ENCODE assay signal across 30 cellular contexts in the genomic region with DNA sequence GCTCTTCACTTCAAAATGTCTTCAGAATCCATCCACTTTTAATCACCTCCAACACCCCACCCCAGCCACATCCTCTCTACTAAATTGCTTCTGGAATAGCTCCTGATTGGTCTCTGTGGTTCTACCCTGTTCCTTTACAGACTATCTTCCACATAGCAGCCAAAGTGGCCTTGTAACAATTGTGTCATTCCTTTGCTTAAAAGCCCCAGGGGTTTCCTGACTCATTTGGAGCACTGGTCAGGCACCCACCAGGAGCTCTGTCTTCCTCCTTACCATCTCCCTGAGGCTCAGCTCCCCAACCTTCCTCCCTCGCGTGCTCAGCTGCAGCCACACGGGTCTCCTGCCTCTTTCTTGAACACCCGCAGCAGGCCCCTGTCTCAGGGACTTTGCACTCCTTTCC.
DNase-seq lines count a peak whose midpoint lies in the region; ATAC-seq and TF ChIP-seq lines count a peak whose summit lies in the region.
"Had no signal": no experiment of that assay in that cellular context is flagged by ENCODE, and none has a peak within 500 bp of the region (broad histone marks: within the 10 kb centered on the region; RNA-seq: fewer than 3 reads in every experiment).

No MANE protein-coding gene starts in this region.

- H3K79me2 ChIP-seq in trophoblast cell (ENCODE audit: control insufficient read depth, insufficient read depth, low read length, poor library complexity) = no peaks in the 10 kb centered on the region
- no peaks in the 10 kb centered on the region for H3K79me2 ChIP-seq in MM.1S (ENCODE audit: low read length)

- H3K9ac ChIP-seq in trophoblast cell (ENCODE audit: low read length) (no peak overlapping the region), MM.1S (ENCODE audit: low read length) (no peak overlapping the region)
- H3K9ac ChIP-seq: BLaER1 had no signal

- no peak overlapping the region for H3K4ac ChIP-seq in trophoblast cell (ENCODE audit: low read depth, low read length)

- H3K18ac ChIP-seq in trophoblast cell (ENCODE audit: low read length) = no peak overlapping the region

- H3K27ac Mint-ChIP-seq in activated CD8-positive, alpha-beta memory T cell treated with anti-CD3 and anti-CD28 coated beads, Interleukin-2, amount 10 ng/mL, durations not matched to agents 7 days and 5 days = peak overlapping the region; percentile 64
- H3K27ac Mint-ChIP-seq in activated naive CD8-positive, alpha-beta T cell treated with anti-CD3 and anti-CD28 coated beads, Interleukin-2, amount 10 ng/mL, durations not matched to agents 7 days and 5 days = peak overlapping the region; percentile 94
- H3K27ac Mint-ChIP-seq: activated B cell treated with CpG ODN at 0.5 μM for 24 hours; mesothelial cell of epicardium; stimulated activated naive B cell treated with anti-CD40 and anti-IgM and Interleukin-4, amounts not matched to agents 10 μg/mL and 1 μg/mL and 100 μg/mL, for 72 hours had no signal

- H2AK5ac ChIP-seq in trophoblast cell (ENCODE audit: low read length) = no peak overlapping the region

- H2BK120ac ChIP-seq in trophoblast cell (ENCODE audit: insufficient read depth, low read length, poor library complexity) = no peak overlapping the region

- H3K4me1 Mint-ChIP-seq in activated CD8-positive, alpha-beta memory T cell treated with anti-CD3 and anti-CD28 coated beads, Interleukin-2, amount 10 ng/mL, durations not matched to agents 7 days and 5 days = peaks cover 12% of the 10 kb centered on the region
- H3K4me1 Mint-ChIP-seq in activated naive CD8-positive, alpha-beta T cell treated with anti-CD3 and anti-CD28 coated beads, Interleukin-2, amount 10 ng/mL, durations not matched to agents 7 days and 5 days = peaks cover 20% of the 10 kb centered on the region
- H3K4me1 Mint-ChIP-seq: activated B cell treated with CpG ODN at 0.5 μM for 24 hours; stimulated activated naive B cell treated with anti-CD40 and anti-IgM and Interleukin-4, amounts not matched to agents 10 μg/mL and 1 μg/mL and 100 μg/mL, for 72 hours had no signal

- no peak overlapping the region for H3K4me3 ChIP-seq in trophoblast cell (ENCODE audit: low read depth, low read length)
- H3K4me3 ChIP-seq in MM.1S (ENCODE audit: low read length) = no peak overlapping the region
- H3K4me3 ChIP-seq: adrenal gland, BLaER1, esophagus muscularis mucosa, gastrocnemius medialis, left ventricle myocardium inferior, smooth muscle cell, testis, uterus had no signal

- no peaks in the 10 kb centered on the region for H3K27me3 ChIP-seq in trophoblast cell (ENCODE audit: insufficient read depth, low read length)
- H3K27me3 ChIP-seq in MM.1S (replicated peaks; ENCODE audit: insufficient read depth, low read length) = no peaks in the 10 kb centered on the region
- H3K27me3 ChIP-seq: adrenal gland, BLaER1, brain microvascular endothelial cell, esophagus muscularis mucosa, gastrocnemius medialis, testis, uterus had no signal

- peaks cover 10% of the 10 kb centered on the region for H3K9me3 ChIP-seq in trophoblast cell (ENCODE audit: insufficient read depth, low read depth, low read length)
- H3K9me3 ChIP-seq in MM.1S (replicated peaks; ENCODE audit: insufficient read depth, low read length) = no peaks in the 10 kb centered on the region
- H3K9me3 ChIP-seq: adrenal gland, esophagus muscularis mucosa, gastrocnemius medialis, left ventricle myocardium inferior, testis, uterus had no signal

- H4K91ac ChIP-seq in trophoblast cell (ENCODE audit: low read depth, low read length) = no peak overlapping the region

- H3K14ac ChIP-seq in trophoblast cell (ENCODE audit: low read length) = no peak overlapping the region

- WGBS in trophoblast cell (ENCODE audit: extremely low coverage, insufficient coverage, insufficient read length) = no CpG with 5 or more reads among the region's 4 CpGs

- no peak overlapping the region for H3K4me3 Mint-ChIP-seq in activated CD8-positive, alpha-beta memory T cell treated with anti-CD3 and anti-CD28 coated beads, Interleukin-2, amount 10 ng/mL, durations not matched to agents 7 days and 5 days
- peak overlapping the region; percentile 47 for H3K4me3 Mint-ChIP-seq in activated naive CD8-positive, alpha-beta T cell treated with anti-CD3 and anti-CD28 coated beads, Interleukin-2, amount 10 ng/mL, durations not matched to agents 7 days and 5 days
- H3K4me3 Mint-ChIP-seq: activated B cell treated with CpG ODN at 0.5 μM for 24 hours; mesothelial cell of epicardium; natural killer cell; stimulated activated naive B cell treated with anti-CD40 and anti-IgM and Interleukin-4, amounts not matched to agents 10 μg/mL and 1 μg/mL and 100 μg/mL, for 72 hours had no signal

- H3K23ac ChIP-seq in trophoblast cell (ENCODE audit: low read length) = no peak overlapping the region

- H3K4me1 ChIP-seq in trophoblast cell (ENCODE audit: control insufficient read depth in 1 of 2, insufficient read depth in 2 of 2, low read length in 2 of 2) = no peaks in the 10 kb centered on the region
- H3K4me1 ChIP-seq in MM.1S (ENCODE audit: low read length) = peaks cover 10% of the 10 kb centered on the region; the same call in 1 of the 2 replicates
- H3K4me1 ChIP-seq: BLaER1, testis, uterus had no signal

- no peak for ATAC-seq in activated CD8-positive, alpha-beta memory T cell treated with anti-CD3 and anti-CD28 coated beads, Interleukin-2, amount 10 ng/mL, durations not matched to agents 7 days and 5 days
- ATAC-seq in activated naive CD8-positive, alpha-beta T cell treated with anti-CD3 and anti-CD28 coated beads, Interleukin-2, amount 10 ng/mL, durations not matched to agents 7 days and 5 days (ENCODE audit: low read depth) = no peak
- ATAC-seq: gastrocnemius medialis; stimulated activated naive B cell treated with anti-CD40 and anti-IgM and Interleukin-4, amounts not matched to agents 10 μg/mL and 1 μg/mL and 100 μg/mL, for 72 hours had no signal

- H3K36me3 ChIP-seq in trophoblast cell (ENCODE audit: control insufficient read depth in 1 of 2, insufficient read depth in 2 of 2, low read length in 2 of 2) = peaks cover 16 to 19% of the 10 kb centered on the region in 2 experiments
- no peaks in the 10 kb centered on the region; the same call in 1 of the 2 replicates for H3K36me3 ChIP-seq in MM.1S (replicated peaks; ENCODE audit: insufficient read depth, low read length)
- H3K36me3 ChIP-seq: uterus had no signal

- H4K12ac ChIP-seq in trophoblast cell (ENCODE audit: low read depth, low read length) = no peak overlapping the region

- H3F3A ChIP-seq in MM.1S (ENCODE audit: insufficient read depth, low read length) = no peaks in the 10 kb centered on the region

- no peaks in the 10 kb centered on the region for H3K79me1 ChIP-seq in trophoblast cell (ENCODE audit: low read length)

- no peak overlapping the region for H2BK12ac ChIP-seq in trophoblast cell (ENCODE audit: low read length)

- H2AFZ ChIP-seq in trophoblast cell (ENCODE audit: insufficient read depth, low read length, poor library complexity) (no peak overlapping the region), MM.1S (ENCODE audit: low read length) (no peak overlapping the region)

- CTCF ChIA-PET in activated CD8-positive, alpha-beta memory T cell treated with anti-CD3 and anti-CD28 coated beads, Interleukin-2, amount 10 ng/mL, durations not matched to agents 7 days and 5 days (lab: Charles Lee) = interaction anchor here (0.8 to 1.2 kb wide), 2 partner anchors 58 to 95 kb away, joined by 3 read pairs; no protein-coding TSS in a partner anchor

- TF ChIP-seq CTCF in MM.1S (IDR thresholded peaks at IDR 0.05; ENCODE audit: low read length) = no peak

- POLR2A ChIA-PET in activated naive CD8-positive, alpha-beta T cell treated with anti-CD3 and anti-CD28 coated beads, Interleukin-2, amount 10 ng/mL, durations not matched to agents 7 days and 5 days (lab: Charles Lee) = interaction anchor here (1.2 to 1.8 kb wide), 3 partner anchors 13 to 130 kb away, joined by 3 to 7 read pairs (median 5); partner anchors contain the start of gene HIVEP1

- H3K27ac ChIP-seq in trophoblast cell (ENCODE audit: low read depth, low read length) (no peak overlapping the region), MM.1S (ENCODE audit: low read length) (no peak overlapping the region)
- H3K27ac ChIP-seq: adrenal gland, BLaER1, brain microvascular endothelial cell, esophagus muscularis mucosa, gastrocnemius medialis, HL-60, left ventricle myocardium inferior, RWPE1, testis, uterus had no signal

- no peaks in the 10 kb centered on the region for H4K20me1 ChIP-seq in MM.1S (ENCODE audit: insufficient read depth, low read length)
- H4K20me1 ChIP-seq: BLaER1 had no signal

- peaks cover 9% of the 10 kb centered on the region for H3K9me3 Mint-ChIP-seq in activated CD8-positive, alpha-beta memory T cell treated with anti-CD3 and anti-CD28 coated beads, Interleukin-2, amount 10 ng/mL, durations not matched to agents 7 days and 5 days (ENCODE audit: low read depth)
- H3K9me3 Mint-ChIP-seq in activated naive CD8-positive, alpha-beta T cell treated with anti-CD3 and anti-CD28 coated beads, Interleukin-2, amount 10 ng/mL, durations not matched to agents 7 days and 5 days = peaks cover 15% of the 10 kb centered on the region
- H3K9me3 Mint-ChIP-seq: natural killer cell had no signal

- DNase-seq in activated CD8-positive, alpha-beta memory T cell treated with anti-CD3 and anti-CD28 coated beads, Interleukin-2, amount 10 ng/mL, durations not matched to agents 7 days and 5 days = no peak
- DNase-seq in activated CD8-positive, alpha-beta memory T cell treated with anti-CD3 and anti-CD28 coated beads for 24 hours = no peak
- DNase-seq in M059J (ENCODE audit: low read depth) (peak; percentile 78), trophoblast cell (peak; percentile 29 to 50), DMS79 treated with DMSO at 0.1 percent for 48 hours (lab: John Stamatoyannopoulos, UW) (no peak), MM.1S (no peak)
- no peak for DNase-seq in activated naive CD8-positive, alpha-beta T cell treated with anti-CD3 and anti-CD28 coated beads, Interleukin-2, amount 10 ng/mL, durations not matched to agents 7 days and 5 days
- no peak for DNase-seq in effector CD8-positive, alpha-beta T cell (lab: John Stamatoyannopoulos, UW)
- DNase-seq: activated B cell treated with CpG ODN at 0.5 μM for 24 hours; adrenal gland; brain microvascular endothelial cell; gastrocnemius medialis; hypothalamus; Kasumi-1; left ventricle myocardium inferior; natural killer cell; NCI-H1092; NCI-H1930; NCI-H226; NCI-H748 treated with DMSO at 0.1 percent for 48 hours; stimulated activated naive B cell treated with anti-CD40 and anti-IgM and Interleukin-4, amounts not matched to agents 10 μg/mL and 1 μg/mL and 100 μg/mL, for 72 hours; T1000; testis; uterus had no signal

- H3K36me3 Mint-ChIP-seq in activated CD8-positive, alpha-beta memory T cell treated with anti-CD3 and anti-CD28 coated beads, Interleukin-2, amount 10 ng/mL, durations not matched to agents 7 days and 5 days = peaks cover 44% of the 10 kb centered on the region
- H3K36me3 Mint-ChIP-seq in activated naive CD8-positive, alpha-beta T cell treated with anti-CD3 and anti-CD28 coated beads, Interleukin-2, amount 10 ng/mL, durations not matched to agents 7 days and 5 days = peaks cover 59% of the 10 kb centered on the region
- H3K36me3 Mint-ChIP-seq: natural killer cell had no signal

- no peaks in the 10 kb centered on the region for H3K27me3 Mint-ChIP-seq in activated CD8-positive, alpha-beta memory T cell treated with anti-CD3 and anti-CD28 coated beads, Interleukin-2, amount 10 ng/mL, durations not matched to agents 7 days and 5 days
- H3K27me3 Mint-ChIP-seq in activated naive CD8-positive, alpha-beta T cell treated with anti-CD3 and anti-CD28 coated beads, Interleukin-2, amount 10 ng/mL, durations not matched to agents 7 days and 5 days = no peaks in the 10 kb centered on the region
- H3K27me3 Mint-ChIP-seq: activated B cell treated with CpG ODN at 0.5 μM for 24 hours; stimulated activated naive B cell treated with anti-CD40 and anti-IgM and Interleukin-4, amounts not matched to agents 10 μg/mL and 1 μg/mL and 100 μg/mL, for 72 hours had no signal

- H2BK5ac ChIP-seq in trophoblast cell (ENCODE audit: low read depth, low read length, poor library complexity) = no peak overlapping the region

- H3K4me2 ChIP-seq in trophoblast cell (ENCODE audit: low read length) (no peak overlapping the region), MM.1S (ENCODE audit: low read depth, low read length) (no peak overlapping the region)
- H3K4me2 ChIP-seq: BLaER1, smooth muscle cell had no signal

- no peak overlapping the region for H4K8ac ChIP-seq in trophoblast cell (ENCODE audit: low read depth, low read length)

- no peaks in the 10 kb centered on the region for H3K9me2 ChIP-seq in MM.1S (replicated peaks; ENCODE audit: insufficient read depth, low read length)

Comparison
In these comparisons a context has a peak if more than half of its experiments do, and no peak if none do; other contexts are left out.
1. DNase-seq: peak in M059J (single experiment) and trophoblast cell (2 of 2); none in activated CD8-positive, alpha-beta memory T cell treated with anti-CD3 and anti-CD28 coated beads, Interleukin-2, amount 10 ng/mL, durations not matched to agents 7 days and 5 days (single experiment), activated CD8-positive, alpha-beta memory T cell treated with anti-CD3 and anti-CD28 coated beads for 24 hours (single experiment), activated naive CD8-positive, alpha-beta T cell treated with anti-CD3 and anti-CD28 coated beads, Interleukin-2, amount 10 ng/mL, durations not matched to agents 7 days and 5 days (single experiment), DMS79 treated with DMSO at 0.1 percent for 48 hours (single experiment), MM.1S (single experiment) and effector CD8-positive, alpha-beta T cell (single experiment).